In the genomic region with DNA sequence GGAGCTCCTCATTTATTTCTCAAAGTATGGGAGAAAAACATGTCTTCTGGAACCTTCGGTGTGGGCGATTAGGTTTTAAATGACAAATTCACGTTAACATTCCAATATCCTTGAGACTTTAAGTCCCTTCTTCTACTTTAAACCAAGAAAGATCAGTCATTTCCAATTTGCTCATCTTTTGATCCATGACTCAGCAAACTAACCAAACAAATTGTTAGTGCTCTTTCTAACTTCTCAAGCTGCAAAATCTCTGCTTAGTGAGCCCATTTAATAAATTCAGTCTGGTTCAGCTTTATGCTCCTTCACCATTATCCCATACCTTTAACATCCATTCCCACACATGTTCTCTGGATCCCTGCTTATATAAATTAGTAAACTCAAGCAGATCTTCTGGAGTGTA, we compare ENCODE assay signal across 7 cellular contexts.
"Had no signal": no experiment of that assay in that cellular context is flagged by ENCODE, and none has a peak within 500 bp of the region (broad histone marks: within the 10 kb centered on the region; RNA-seq: fewer than 3 reads in every experiment).

No MANE protein-coding gene starts in this region.

- H3K4me3 ChIP-seq: GM12878 had no signal

- DNase-seq: GDM1, GF-D8 had no signal

- ATAC-seq: GM12878 had no signal

- FAIRE-seq: G401.6, GM12878, GM12891, GM12892, GM18507 had no signal
